Comparison of ENCODE assay signal across 27 cellular contexts in the genomic region with DNA sequence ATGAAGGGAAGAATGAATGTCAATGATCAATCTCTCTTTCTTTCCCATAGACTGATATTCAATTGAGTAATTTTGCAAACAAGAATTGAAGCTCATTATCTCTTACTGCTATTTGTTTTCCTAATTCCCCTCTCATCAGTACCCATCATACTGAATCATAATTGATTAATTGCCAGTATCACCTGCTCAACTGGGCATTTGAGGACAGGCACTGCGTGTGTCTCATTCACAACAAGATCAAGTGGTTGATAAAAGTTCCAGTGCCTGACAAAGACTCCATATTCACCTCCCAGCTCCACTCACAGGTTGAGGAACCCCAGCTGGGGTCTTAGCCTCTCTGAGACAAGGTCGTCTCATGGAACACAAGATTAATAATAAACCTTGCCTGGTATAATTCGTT.
"Had no signal": no experiment of that assay in that cellular context is flagged by ENCODE, and none has a peak within 500 bp of the region (broad histone marks: within the 10 kb centered on the region; RNA-seq: fewer than 3 reads in every experiment).

No MANE protein-coding gene starts in this region.

- H3K36me3 ChIP-seq: stomach, suprapubic skin, thoracic aorta, thyroid gland, tibial artery, tibial nerve, transverse colon, upper lobe of left lung, upper lobe of right lung, uterus, vagina had no signal

- ATAC-seq: stimulated activated effector memory CD8-positive, alpha-beta T cell treated with anti-CD3 and anti-CD28 coated beads, Interleukin-12 subunit alpha, Interleukin-12 subunit beta, amount 100 ng/mL, for 72 hours; stimulated activated memory B cell treated with anti-CD40 and anti-IgM and Interleukin-4, amounts not matched to agents 10 μg/mL and 1 μg/mL and 100 μg/mL, for 72 hours; stimulated activated naive B cell treated with anti-CD40 and anti-IgM and Interleukin-4, amounts not matched to agents 10 μg/mL and 1 μg/mL and 100 μg/mL, for 72 hours; stimulated activated naive CD8-positive, alpha-beta T cell treated with anti-CD3 and anti-CD28 coated beads, Interleukin-15, amount 100 ng/mL, for 72 hours; stimulated activated naive CD8-positive, alpha-beta T cell treated with anti-CD3 and anti-CD28 coated beads, Interleukin-15, Interleukin-2, amounts not matched to agents 100 U/mL and 50 U/mL, for 24 hours; upper lobe of right lung had no signal

- H3K27me3 ChIP-seq: stomach, testis, thyroid gland, tibial artery, tibial nerve, transverse colon, upper lobe of left lung, uterus, vagina had no signal

- H3K4me1 ChIP-seq: stomach, suprapubic skin, testis, thyroid gland, tibial artery, tibial nerve, transverse colon, upper lobe of left lung, upper lobe of right lung, uterus, vagina had no signal

- H3K9me3 ChIP-seq: testis, thoracic aorta, thyroid gland, vagina had no signal

- H3K27ac ChIP-seq: stomach, suprapubic skin, testis, thoracic aorta, thyroid gland, tibial artery, tibial nerve, transverse colon, upper lobe of left lung, upper lobe of right lung, uterus, vagina had no signal

- H3K4me3 ChIP-seq: stomach, suprapubic skin, testis, thoracic aorta, thyroid gland, tibial artery, tibial nerve, transverse colon, upper lobe of left lung, upper lobe of right lung, uterus, vagina had no signal

- DNase-seq: stimulated activated CD4-positive, alpha-beta T cell treated with anti-CD3 and anti-CD28 coated beads, Interleukin-2, amount 100 ng/mL, for 24 hours; stimulated activated CD4-positive, alpha-beta T cell treated with anti-CD3 and anti-CD28 coated beads, Interleukin-2, amount 100 ng/mL, for 48 hours; stimulated activated CD4-positive, alpha-beta T cell treated with anti-CD3 and anti-CD28 coated beads, Interleukin-4, amount 100 ng/mL, for 1 hour; stimulated activated CD4-positive, alpha-beta T cell treated with anti-CD3 and anti-CD28 coated beads, Interleukin-4, amount 100 ng/mL, for 24 hours; stimulated activated CD4-positive, alpha-beta T cell treated with anti-CD3 and anti-CD28 coated beads, Interleukin-4, amount 100 ng/mL, for 4 hours; stimulated activated CD8-positive, alpha-beta memory T cell treated with anti-CD3 and anti-CD28 coated beads, Interleukin-4, amount 100 ng/mL, for 48 hours; stimulated activated naive B cell treated with anti-CD40 and anti-IgM and Interleukin-4, amounts not matched to agents 10 μg/mL and 1 μg/mL and 100 μg/mL, for 72 hours; stimulated activated naive CD4-positive, alpha-beta T cell; stimulated activated naive CD4-positive, alpha-beta T cell treated with Interleukin-2 at 50 U/mL for 16 hours; stimulated activated naive CD8-positive, alpha-beta T cell treated with anti-CD3 and anti-CD28 coated beads, Interleukin-15, amount 100 ng/mL, for 72 hours; stimulated activated naive CD8-positive, alpha-beta T cell treated with anti-CD3 and anti-CD28 coated beads, Interleukin-15, Interleukin-2, amounts not matched to agents 100 U/mL and 50 U/mL, for 24 hours; stomach; substantia nigra; testis; thyroid gland; tibial artery; transverse colon; trophoblast cell; upper lobe of left lung; upper lobe of right lung; uterus had no signal
